Comparison of ENCODE assay signal across 8 cellular contexts in genomic region chr18:62131305-62131909, GRCh38. TPM values are rescaled to one million over a fixed set of nuclear protein-coding genes. Genes with fewer than 3 reads are reported as not detected.
DNase-seq lines count a peak whose midpoint lies in the region; ATAC-seq and TF ChIP-seq lines count a peak whose summit lies in the region.

No MANE protein-coding gene starts in this region.

- CTCF ChIA-PET in CD4-positive, alpha-beta memory T cell (lab: Charles Lee; ENCODE audit: partially characterized antibody) = interaction anchor here (0.7 to 6.8 kb wide), 14 partner anchors 10 to 579 kb away, joined by 3 to 92 read pairs (median 3); no protein-coding TSS in a partner anchor
- CTCF ChIA-PET in PC-9 (lab: Charles Lee) = no interaction called here

- H3K4me3 Mint-ChIP-seq in CD4-positive, alpha-beta memory T cell = no peak overlapping the region

- POLR2A ChIA-PET in CD4-positive, alpha-beta memory T cell (lab: Charles Lee; ENCODE audit: partially characterized antibody) = no interaction called here
- POLR2A ChIA-PET in PC-9 (lab: Charles Lee; ENCODE audit: unreplicated experiment) = no interaction called here

- H3K27ac ChIP-seq in CD4-positive, alpha-beta memory T cell (ENCODE audit: low read depth, low read length) = no peak overlapping the region
- H3K27ac ChIP-seq in PC-9 = no peak overlapping the region
- H3K27ac ChIP-seq in ovary = no peak overlapping the region
- H3K27ac ChIP-seq in upper lobe of left lung = no peak overlapping the region

- H4K20me1 ChIP-seq in PC-9 (ENCODE audit: insufficient read depth) = no peaks in the 10 kb centered on the region

- TF ChIP-seq EP300 in ovary (IDR thresholded peaks at IDR 0.05) = no peak
- no peak for TF ChIP-seq EP300 in upper lobe of left lung (IDR thresholded peaks at IDR 0.05)

- no peaks in the 10 kb centered on the region for H3K79me2 ChIP-seq in PC-9 (ENCODE audit: low read depth)

- peak; percentile 54 to 64 (median 59) for DNase-seq in CD4-positive, alpha-beta memory T cell
- DNase-seq in GM19240 (ENCODE audit: insufficient read length, low spot score) = peak; percentile 6
- DNase-seq in HS-27A (ENCODE audit: low read depth) = peak; percentile 17
- DNase-seq in PC-9 = peak; percentile 20 to 41
- DNase-seq in activated T-cell treated with anti-CD3 and anti-CD28 coated beads, Interleukin-2, amount 50 U/mL, for 48 hours = peak; percentile 58 to 60
- peak; percentile 62 for DNase-seq in fibroblast of the conjunctiva (ENCODE audit: low read depth)
- DNase-seq in ovary = peak; percentile 35 to 64 (median 42)
- DNase-seq in upper lobe of left lung = peak in 1 of 2 donors; percentile 27

- TF ChIP-seq CTCF in PC-9 (conservative IDR thresholded peaks at IDR 0.05) (peak; percentile 92), ovary (IDR thresholded peaks at IDR 0.05) (peak; percentile 55 to 88 (median 83)), upper lobe of left lung (IDR thresholded peaks at IDR 0.05) (peak; percentile 58 to 86 (median 74))

- intact Hi-C loops in CD4-positive, alpha-beta memory T cell (cut with micrococcal nuclease) = loop anchor here (1.0 kb wide), 4 partner anchors 230 to 580 kb away; no protein-coding TSS in a partner anchor
- intact Hi-C loops in PC-9 (cut with micrococcal nuclease; ENCODE audit: unreplicated experiment) (loop anchor here (1.0 to 5.0 kb wide), 4 partner anchors 494 to 1446 kb away; no protein-coding TSS in a partner anchor), ovary (cut with DNase I) (loop anchor here in 2 of 4 donors (5.0 to 10.0 kb wide), 3 partner anchors 494 to 549 kb away; no protein-coding TSS in a partner anchor)

- TF ChIP-seq POLR2A in ovary (IDR thresholded peaks at IDR 0.05) = no peak
- TF ChIP-seq POLR2A in upper lobe of left lung (IDR thresholded peaks at IDR 0.05) = no peak

- ATAC-seq in upper lobe of left lung (ENCODE audit: low FRiP score in 2 of 2) = peak in 1 of 2 donors; percentile 80

- no peak overlapping the region for H3K27ac Mint-ChIP-seq in CD4-positive, alpha-beta memory T cell

- WGBS in ovary, 3 donors = 78 to 84% (median 79%) methylated on average over 2 of the region's 2 CpGs
- WGBS in upper lobe of left lung, 2 donors = 69 to 91% methylated on average over 2 of the region's 2 CpGs

- no peaks in the 10 kb centered on the region for H3K36me3 ChIP-seq in CD4-positive, alpha-beta memory T cell (ENCODE audit: insufficient read depth, low read length)
- H3K36me3 ChIP-seq in PC-9 (ENCODE audit: low read depth) (no peaks in the 10 kb centered on the region), ovary (no peaks in the 10 kb centered on the region), upper lobe of left lung (peaks cover 0 to 3% (median 0%) of the 10 kb centered on the region in 4 donors)

- H3K9me2 ChIP-seq in PC-9 (ENCODE audit: insufficient read depth) = no peaks in the 10 kb centered on the region

- H3K9me3 Mint-ChIP-seq in CD4-positive, alpha-beta memory T cell = no peaks in the 10 kb centered on the region

- H3K9me3 ChIP-seq in CD4-positive, alpha-beta memory T cell (ENCODE audit: control insufficient read depth in 1 of 2, low read length in 2 of 2) = no peaks in the 10 kb centered on the region
- H3K9me3 ChIP-seq in PC-9 (ENCODE audit: insufficient read depth, low read depth) (no peaks in the 10 kb centered on the region), ovary (no peaks in the 10 kb centered on the region), upper lobe of left lung (no peaks in the 10 kb centered on the region)

- BruUV-seq in PC-9 (replicated peaks; lab: Mats Ljungman, UMichigan) = no TSS peak

- H3K4me2 ChIP-seq in PC-9 = no peak overlapping the region

- H3K27me3 ChIP-seq in CD4-positive, alpha-beta memory T cell (ENCODE audit: insufficient read depth, low read length) = no peaks in the 10 kb centered on the region
- H3K27me3 ChIP-seq in PC-9 (ENCODE audit: insufficient read depth, low read depth) = no peaks in the 10 kb centered on the region
- no peaks in the 10 kb centered on the region for H3K27me3 ChIP-seq in ovary
- no peaks in the 10 kb centered on the region for H3K27me3 ChIP-seq in upper lobe of left lung

- no peaks in the 10 kb centered on the region for H3K4me1 ChIP-seq in CD4-positive, alpha-beta memory T cell (ENCODE audit: insufficient read depth, low read length)
- H3K4me1 ChIP-seq in PC-9 (replicated peaks; ENCODE audit: insufficient read depth) (no peaks in the 10 kb centered on the region), ovary (ENCODE audit: insufficient read depth) (no peaks in the 10 kb centered on the region), upper lobe of left lung (no peaks in the 10 kb centered on the region)

- H3K27me3 Mint-ChIP-seq in CD4-positive, alpha-beta memory T cell = no peaks in the 10 kb centered on the region

- no peak overlapping the region for H3K4me3 ChIP-seq in CD4-positive, alpha-beta memory T cell (ENCODE audit: low read length in 2 of 2)
- H3K4me3 ChIP-seq in PC-9 = no peak overlapping the region
- H3K4me3 ChIP-seq in ovary = no peak overlapping the region
- H3K4me3 ChIP-seq in upper lobe of left lung = no peak overlapping the region

- no peak overlapping the region for H2AFZ ChIP-seq in PC-9

- H3K4me1 Mint-ChIP-seq in CD4-positive, alpha-beta memory T cell = peaks cover 0 to 3% (median under 1%) of the 10 kb centered on the region in 4 donors

- no peaks in the 10 kb centered on the region; the same call in 1 of the 2 replicates for H3F3A ChIP-seq in PC-9 (ENCODE audit: insufficient read depth, low read depth)

- H3K36me3 Mint-ChIP-seq in CD4-positive, alpha-beta memory T cell = peaks cover 9 to 17% of the 10 kb centered on the region in 2 donors

RNA-seq across cellular contexts. Expression of gene PIGN, which starts 55.4 kb away (rescaled TPM):
- total RNA-seq in CD4-positive, alpha-beta memory T cell = 10 to 100 TPM; 27.7 to 31.0 TPM
- polyA plus RNA-seq in CD4-positive, alpha-beta memory T cell = 10 to 100 TPM; 12.9 to 15.4 TPM
- total RNA-seq in PC-9 (2021) (14.6 and 20.3 TPM in 2 replicates), ovary (10 to 100 TPM; 17.7 to 29.1 (median 26.1) TPM), upper lobe of left lung (10 to 100 TPM; 16.9 to 36.2 (median 21.7) TPM)
- polyA plus RNA-seq in ovary = 10 to 100 TPM in 1 of 2 donors, 1 to 10 TPM in 1; 8.0 to 15.4 TPM

RNA-seq across cellular contexts. Expression of gene RELCH, which starts 55.6 kb away (rescaled TPM):
- 10 to 100 TPM; 57.2 to 59.4 TPM for total RNA-seq in CD4-positive, alpha-beta memory T cell
- 1 to 10 TPM; 7.6 to 9.6 TPM for polyA plus RNA-seq in CD4-positive, alpha-beta memory T cell
- total RNA-seq in PC-9 (2021) (19.6 and 20.1 TPM in 2 replicates), ovary (10 to 100 TPM; 21.5 to 32.7 (median 27.8) TPM), upper lobe of left lung (10 to 100 TPM; 27.8 to 66.7 (median 35.8) TPM)
- 10 to 100 TPM; 11.2 to 11.7 TPM for polyA plus RNA-seq in ovary
